29 cellular contexts compared by ENCODE assay signal in genomic region chr3:177567833-177568232, GRCh38.
DNase-seq lines count a peak whose midpoint lies in the region; ATAC-seq and TF ChIP-seq lines count a peak whose summit lies in the region.
"Had no signal": no experiment of that assay in that cellular context is flagged by ENCODE, and none has a peak within 500 bp of the region (broad histone marks: within the 10 kb centered on the region; RNA-seq: fewer than 3 reads in every experiment).

No MANE protein-coding gene starts in this region.

- H3K9me3 ChIP-seq in mammary epithelial cell (replicated peaks; ENCODE audit: insufficient read depth, low read length): no peaks in the 10 kb centered on the region
- H3K9me3 ChIP-seq in breast epithelium: no peaks in the 10 kb centered on the region
- no peaks in the 10 kb centered on the region for H3K9me3 ChIP-seq in prostate gland
- H3K9me3 ChIP-seq: left lung, ovary had no signal

- no peak for TF ChIP-seq CTCF in mammary epithelial cell (conservative IDR thresholded peaks at IDR 0.05 in 1 of 2, IDR thresholded peaks at IDR 0.05 in 1 of 2; ENCODE audit: extremely low read depth in 1 of 2, insufficient read depth in 1 of 2, low read depth in 1 of 2, low read length in 2 of 2)
- no peak for TF ChIP-seq CTCF in breast epithelium (IDR thresholded peaks at IDR 0.05)
- no peak for TF ChIP-seq CTCF in fibroblast of mammary gland (conservative IDR thresholded peaks at IDR 0.05; ENCODE audit: control insufficient read depth, insufficient read depth, low read depth, low read length)
- TF ChIP-seq CTCF in prostate gland (IDR thresholded peaks at IDR 0.05): no peak

- H3K4me1 ChIP-seq in mammary epithelial cell (ENCODE audit: insufficient read depth, low read length) (peaks cover 17% of the 10 kb centered on the region), breast epithelium (no peaks in the 10 kb centered on the region), prostate gland (replicated peaks) (no peaks in the 10 kb centered on the region)

- H4K20me1 ChIP-seq in mammary epithelial cell (ENCODE audit: insufficient read depth, low read length): no peaks in the 10 kb centered on the region

- DNase-seq in mammary epithelial cell (peak; percentile 48), breast epithelium (ENCODE audit: low spot score in 2 of 2) (no peak), RKO (ENCODE audit: low spot score) (peak; percentile 30), fibroblast of mammary gland (ENCODE audit: low read depth) (peak; percentile 36), superior temporal gyrus (ENCODE audit: extremely low spot score) (no peak), prostate gland (ENCODE audit: low spot score) (no peak)
- no peak for DNase-seq in activated CD4-positive, alpha-beta T cell treated with anti-CD3 and anti-CD28 coated beads, Interleukin-2, amount 50 U/mL, for 4 hours
- DNase-seq: activated CD4-positive, alpha-beta T cell treated with anti-CD3 and anti-CD28 coated beads for 48 hours; activated effector memory CD4-positive, alpha-beta T cell treated with Interleukin-2 at 50 U/mL for 16 hours; activated T-cell treated with anti-CD3 and anti-CD28 coated beads, Interleukin-2, amount 50 U/mL, for 1 hour; AML-193; anterior cingulate cortex; CD4-positive, CD25-positive, alpha-beta regulatory T cell; glutamatergic neuron; left lung; mesenchymal stem cell; MM.1S; NCI-H2029; NCI-H526 treated with DMSO at 0.1 percent for 48 hours; NK-92 treated with Interleukin-12 subunit alpha and Interleukin-12 subunit beta, amount 100 ng/mL, for 24 hours; ovary; PC-9; right cardiac atrium; stimulated activated CD4-positive, alpha-beta T cell treated with anti-CD3 and anti-CD28 coated beads, Interleukin-1b, Interleukin-23, amount 100 ng/mL, for 48 hours; stimulated activated naive CD4-positive, alpha-beta T cell treated with Interleukin-2 at 50 U/mL for 16 hours; T-cell had no signal

- no peaks in the 10 kb centered on the region for H3K79me2 ChIP-seq in mammary epithelial cell (ENCODE audit: insufficient read depth, low read length)

- TF ChIP-seq POLR2A in breast epithelium (IDR thresholded peaks at IDR 0.05): no peak
- TF ChIP-seq POLR2A in prostate gland (IDR thresholded peaks at IDR 0.05): no peak

- BruUV-seq in mammary epithelial cell (replicated peaks; lab: Mats Ljungman, UMichigan): no TSS peak

- CTCF ChIA-PET in mammary epithelial cell (lab: Charles Lee; ENCODE audit: low non-redundant PET): no interaction called here

- H3K4me2 ChIP-seq in mammary epithelial cell (ENCODE audit: insufficient read depth, low read depth, low read length): no peak overlapping the region
- H3K4me2 ChIP-seq: PC-9 had no signal

- dilution Hi-C loops in mammary epithelial cell (cut with HindIII; ENCODE audit: low sequenced_read_pairs): no loop called here

- H2AFZ ChIP-seq in mammary epithelial cell (ENCODE audit: low read depth, low read length): no peak overlapping the region
- H2AFZ ChIP-seq: PC-9 had no signal

- H3K9ac ChIP-seq in mammary epithelial cell (ENCODE audit: insufficient read depth, low read length): no peak overlapping the region

- no peak overlapping the region for H3K4me3 ChIP-seq in mammary epithelial cell (replicated peaks in 1 of 3; ENCODE audit: insufficient read depth in 1 of 3, low read depth in 2 of 3, low read length in 3 of 3)
- no peak overlapping the region for H3K4me3 ChIP-seq in breast epithelium
- no peak overlapping the region for H3K4me3 ChIP-seq in fibroblast of mammary gland (ENCODE audit: control insufficient read depth, low read depth, low read length)
- no peak overlapping the region for H3K4me3 ChIP-seq in prostate gland
- H3K4me3 ChIP-seq: cardiac muscle cell, left lung, ovary, PC-9 had no signal

- H3K27ac ChIP-seq in mammary epithelial cell (ENCODE audit: insufficient read depth, low read depth, low read length) (no peak overlapping the region), breast epithelium (no peak overlapping the region), prostate gland (no peak overlapping the region)
- H3K27ac ChIP-seq: 22Rv1, cardiac muscle cell, left lung, ovary, PC-9 had no signal

- in situ Hi-C loops in mammary epithelial cell (cut with MboI; ENCODE audit: low sequenced_read_pairs in 2 of 2): no loop called here

- 27% methylated on average over 1 of the region's 1 CpG for WGBS in mammary epithelial cell (ENCODE audit: low coverage, missing lambda C conversion rate)
- 96% methylated on average over 1 of the region's 1 CpG for WGBS in prostate gland

- no peaks in the 10 kb centered on the region for H3K27me3 ChIP-seq in mammary epithelial cell (ENCODE audit: insufficient read depth, low read length)
- H3K27me3 ChIP-seq in breast epithelium: no peaks in the 10 kb centered on the region
- no peaks in the 10 kb centered on the region for H3K27me3 ChIP-seq in prostate gland (replicated peaks; ENCODE audit: insufficient read depth)
- H3K27me3 ChIP-seq: cardiac muscle cell, left lung, ovary had no signal

- no peaks in the 10 kb centered on the region for H3K36me3 ChIP-seq in mammary epithelial cell (ENCODE audit: insufficient read depth, low read length)
- H3K36me3 ChIP-seq in breast epithelium: no peaks in the 10 kb centered on the region
- no peaks in the 10 kb centered on the region for H3K36me3 ChIP-seq in prostate gland
- H3K36me3 ChIP-seq: cardiac muscle cell, left lung, ovary had no signal

- no peak for ATAC-seq in HG02938 (IDR thresholded peaks at IDR 0.05; ENCODE audit: unreplicated experiment)
- ATAC-seq: left lung, right cardiac atrium, T-cell had no signal

- intact Hi-C loops in mammary epithelial cell (cut with micrococcal nuclease) (no loop called here), breast epithelium (cut with DNase I; ENCODE audit: low total_unique reads) (no loop called here), prostate gland (cut with DNase I) (no loop called here)

Comparison
In these comparisons a context has a peak if more than half of its experiments do, and no peak if none do; other contexts are left out.
1. DNase-seq: peak in mammary epithelial cell (single experiment), RKO (single experiment) and fibroblast of mammary gland (single experiment); none in breast epithelium (0 of 2), superior temporal gyrus (single experiment), prostate gland (single experiment) and activated CD4-positive, alpha-beta T cell treated with anti-CD3 and anti-CD28 coated beads, Interleukin-2, amount 50 U/mL, for 4 hours (0 of 2).